In genomic region chr11:111098091-111098490, GRCh38 we compare ENCODE assay signal across 19 cellular contexts.
DNase-seq lines count a peak whose midpoint lies in the region; ATAC-seq, FAIRE-seq and TF ChIP-seq lines count a peak whose summit lies in the region.
"Had no signal": no experiment of that assay in that cellular context is flagged by ENCODE, and none has a peak within 500 bp of the region (broad histone marks: within the 10 kb centered on the region; RNA-seq: fewer than 3 reads in every experiment).

No MANE protein-coding gene starts in this region.

- FAIRE-seq in GM19239 (lab: Jason Lieb, UNC): peak; percentile 86
- FAIRE-seq: A204.1, H54 had no signal

- ATAC-seq in HG02642 (IDR thresholded peaks at IDR 0.05; ENCODE audit: poor library complexity, unreplicated experiment) (peak; percentile 57), HG03442 (IDR thresholded peaks at IDR 0.05; ENCODE audit: unreplicated experiment) (peak; percentile 63)
- ATAC-seq: activated naive CD8-positive, alpha-beta T cell treated with anti-CD3 and anti-CD28 coated beads, Interleukin-2, amount 50 U/mL, for 24 hours; activated T-cell treated with anti-CD3 and anti-CD28 coated beads, Interleukin-2, amount 50 U/mL, for 72 hours had no signal

- no peaks in the 10 kb centered on the region for H3K27me3 ChIP-seq in GM06990 (replicated peaks; ENCODE audit: control insufficient read depth, insufficient read depth, low read length)
- H3K27me3 ChIP-seq: tibial nerve had no signal

- H3K27ac Mint-ChIP-seq in activated T-helper 2 cell treated with anti-CD3 and anti-CD28 coated beads, Interferon-gamma antibody, Interleukin-2, Interleukin-4, amounts not matched to agents 10 μg/mL and 5 μg/mL and 100 μg/mL, durations not matched to agents 14 hours and 24 hours and 36 hours: no peak overlapping the region
- H3K27ac Mint-ChIP-seq: activated CD4-positive, alpha-beta memory T cell treated with anti-CD3 and anti-CD28 coated beads for 36 hours; activated naive CD8-positive, alpha-beta T cell treated with anti-CD3 and anti-CD28 coated beads, Interleukin-2, amount 50 U/mL, for 24 hours; activated T-cell treated with anti-CD3 and anti-CD28 coated beads, Interleukin-2, amount 50 U/mL, for 72 hours had no signal

- H3K4me3 ChIP-seq in GM06990 (replicated peaks; ENCODE audit: low read depth, low read length): no peak overlapping the region

- H3K36me3 ChIP-seq in GM06990 (ENCODE audit: control insufficient read depth, insufficient read depth, low read length): no peaks in the 10 kb centered on the region
- H3K36me3 ChIP-seq: tibial nerve had no signal

- intact Hi-C loops in activated T-helper 2 cell treated with anti-CD3 and anti-CD28 coated beads, Interferon-gamma antibody, Interleukin-2, Interleukin-4, amounts not matched to agents 10 μg/mL and 5 μg/mL and 100 μg/mL, durations not matched to agents 14 hours and 24 hours and 36 hours (cut with micrococcal nuclease): no loop called here

- peaks cover 3% of the 10 kb centered on the region for H3K4me1 Mint-ChIP-seq in activated T-helper 2 cell treated with anti-CD3 and anti-CD28 coated beads, Interferon-gamma antibody, Interleukin-2, Interleukin-4, amounts not matched to agents 10 μg/mL and 5 μg/mL and 100 μg/mL, durations not matched to agents 14 hours and 24 hours and 36 hours (ENCODE audit: low read depth)
- H3K4me1 Mint-ChIP-seq: activated naive CD8-positive, alpha-beta T cell treated with anti-CD3 and anti-CD28 coated beads, Interleukin-2, amount 50 U/mL, for 24 hours had no signal

- H3K36me3 Mint-ChIP-seq in activated T-helper 2 cell treated with anti-CD3 and anti-CD28 coated beads, Interferon-gamma antibody, Interleukin-2, Interleukin-4, amounts not matched to agents 10 μg/mL and 5 μg/mL and 100 μg/mL, durations not matched to agents 14 hours and 24 hours and 36 hours (ENCODE audit: low read depth): no peaks in the 10 kb centered on the region
- H3K36me3 Mint-ChIP-seq: activated CD4-positive, alpha-beta memory T cell treated with anti-CD3 and anti-CD28 coated beads for 36 hours had no signal

- peaks cover 21% of the 10 kb centered on the region for H3K27me3 Mint-ChIP-seq in activated T-helper 2 cell treated with anti-CD3 and anti-CD28 coated beads, Interferon-gamma antibody, Interleukin-2, Interleukin-4, amounts not matched to agents 10 μg/mL and 5 μg/mL and 100 μg/mL, durations not matched to agents 14 hours and 24 hours and 36 hours (ENCODE audit: low read depth)

- peak; percentile 5 for DNase-seq in GM06990 (ENCODE audit: extremely low read depth, insufficient read length)
- DNase-seq in GM19239 (ENCODE audit: insufficient read length, low spot score): no peak
- DNase-seq in NCI-H1436 treated with DMSO at 0.1 percent for 48 hours (lab: John Stamatoyannopoulos, UW): no peak
- no peak for DNase-seq in NCI-H1092 treated with DMSO at 0.1 percent for 48 hours (lab: John Stamatoyannopoulos, UW)
- no peak for DNase-seq in T-helper 9 cell
- DNase-seq in activated T-helper 2 cell treated with anti-CD3 and anti-CD28 coated beads, Interferon-gamma antibody, Interleukin-2, Interleukin-4, amounts not matched to agents 10 μg/mL and 5 μg/mL and 100 μg/mL, durations not matched to agents 14 hours and 24 hours and 36 hours (ENCODE audit: low spot score): no peak
- DNase-seq: activated CD4-positive, alpha-beta memory T cell treated with anti-CD3 and anti-CD28 coated beads for 36 hours; activated naive CD8-positive, alpha-beta T cell treated with anti-CD3 and anti-CD28 coated beads, Interleukin-2, amount 50 U/mL, for 24 hours; activated T-cell treated with anti-CD3 and anti-CD28 coated beads, Interleukin-2, amount 50 U/mL, for 72 hours; DMS53; hippocampal formation; NCI-H2171; stimulated activated CD4-positive, alpha-beta T cell treated with anti-CD3 and anti-CD28 coated beads, Interleukin-4, amount 100 ng/mL, for 1 hour; SW 1271 had no signal

- H3K4me3 Mint-ChIP-seq in activated T-helper 2 cell treated with anti-CD3 and anti-CD28 coated beads, Interferon-gamma antibody, Interleukin-2, Interleukin-4, amounts not matched to agents 10 μg/mL and 5 μg/mL and 100 μg/mL, durations not matched to agents 14 hours and 24 hours and 36 hours (ENCODE audit: low read depth): no peak overlapping the region
- H3K4me3 Mint-ChIP-seq: activated CD4-positive, alpha-beta memory T cell treated with anti-CD3 and anti-CD28 coated beads for 36 hours; activated naive CD8-positive, alpha-beta T cell treated with anti-CD3 and anti-CD28 coated beads, Interleukin-2, amount 50 U/mL, for 24 hours; activated T-cell treated with anti-CD3 and anti-CD28 coated beads, Interleukin-2, amount 50 U/mL, for 72 hours had no signal

- H3K9me3 Mint-ChIP-seq in activated T-helper 2 cell treated with anti-CD3 and anti-CD28 coated beads, Interferon-gamma antibody, Interleukin-2, Interleukin-4, amounts not matched to agents 10 μg/mL and 5 μg/mL and 100 μg/mL, durations not matched to agents 14 hours and 24 hours and 36 hours: no peaks in the 10 kb centered on the region
- H3K9me3 Mint-ChIP-seq: activated CD4-positive, alpha-beta memory T cell treated with anti-CD3 and anti-CD28 coated beads for 36 hours; activated naive CD8-positive, alpha-beta T cell treated with anti-CD3 and anti-CD28 coated beads, Interleukin-2, amount 50 U/mL, for 24 hours; activated T-cell treated with anti-CD3 and anti-CD28 coated beads, Interleukin-2, amount 50 U/mL, for 72 hours had no signal

- TF ChIP-seq CTCF in GM06990 (IDR thresholded peaks at IDR 0.05; ENCODE audit: insufficient read depth, low read length, poor library complexity, severe bottlenecking): no peak
